Comparison of ENCODE assay signal across 11 cellular contexts in the genomic region with DNA sequence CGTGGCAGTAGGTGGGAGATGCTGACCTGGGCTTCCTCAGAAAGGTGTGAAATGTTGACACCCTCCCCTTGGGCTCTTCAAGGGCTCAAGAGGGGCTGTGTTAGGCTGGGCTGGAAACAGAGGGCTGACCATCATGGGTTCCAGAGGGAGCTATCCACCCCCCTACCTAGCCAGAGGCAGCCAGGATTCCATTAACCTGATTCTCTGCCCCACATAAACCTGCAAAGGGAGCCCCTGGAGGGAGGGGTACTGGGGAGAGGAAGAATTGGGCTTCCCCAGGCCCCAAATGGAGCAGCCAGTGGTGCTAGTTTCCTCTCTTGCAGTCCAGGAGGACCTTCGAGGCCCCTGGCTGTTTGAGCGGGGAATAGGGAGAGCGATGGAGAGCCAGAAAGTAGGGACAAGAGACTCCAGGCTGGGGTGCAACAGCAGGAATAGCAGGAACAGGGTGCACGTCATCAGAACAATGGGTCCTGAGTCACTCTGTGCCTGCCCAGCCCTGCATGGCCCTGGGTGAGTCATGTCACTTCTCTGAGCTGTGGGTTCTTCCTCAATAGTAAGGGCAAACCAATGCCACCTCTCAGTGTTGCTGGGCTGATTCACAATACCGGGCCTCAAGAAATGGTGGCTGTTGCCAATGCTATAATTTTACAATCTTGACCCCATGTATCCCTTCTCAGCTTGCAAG.
A peak's percentile ranks its signal among the peaks of the same experiment; 100 is the strongest.
DNase-seq lines count a peak whose midpoint lies in the region; ATAC-seq, FAIRE-seq and TF ChIP-seq lines count a peak whose summit lies in the region.
"Had no signal": no experiment of that assay in that cellular context is flagged by ENCODE, and none has a peak within 500 bp of the region (broad histone marks: within the 10 kb centered on the region; RNA-seq: fewer than 3 reads in every experiment).

No MANE protein-coding gene starts in this region.

- H3K9me3 ChIP-seq in A549 (no peaks in the 10 kb centered on the region), adipocyte (ENCODE audit: control insufficient read depth, low read length) (no peaks in the 10 kb centered on the region)
- H3K9me3 ChIP-seq: ascending aorta had no signal

- H3K27me3 ChIP-seq in adipocyte (replicated peaks; ENCODE audit: control insufficient read depth, insufficient read depth, low read length): peaks cover 4% of the 10 kb centered on the region
- H3K27me3 ChIP-seq: ascending aorta had no signal

- no peaks in the 10 kb centered on the region for H3K4me1 Mint-ChIP-seq in activated CD4-positive, alpha-beta T cell treated with anti-CD3 and anti-CD28 coated beads, Interleukin-2, amount 10 ng/mL, durations not matched to agents 24 days and 14 days

- TF ChIP-seq CTCF in A549 (IDR thresholded peaks at IDR 0.05): no peak
- TF ChIP-seq CTCF in HFF-Myc (IDR thresholded peaks at IDR 0.05; ENCODE audit: low read depth, low read length, missing control alignments): no peak

- POLR2A ChIA-PET in A549 (lab: Yijun Ruan, JAX): no interaction called here

- H3K36me3 ChIP-seq in adipocyte (ENCODE audit: control insufficient read depth, insufficient read depth, low read length, severe bottlenecking): no peaks in the 10 kb centered on the region
- H3K36me3 ChIP-seq: ascending aorta had no signal

- no peaks in the 10 kb centered on the region for H3K36me3 Mint-ChIP-seq in activated CD4-positive, alpha-beta T cell treated with anti-CD3 and anti-CD28 coated beads, Interleukin-2, amount 10 ng/mL, durations not matched to agents 24 days and 14 days (ENCODE audit: low read depth)

- H3K27ac ChIP-seq in A549: peak overlapping the region; percentile 78 to 94
- H3K27ac ChIP-seq: ascending aorta had no signal

- DNase-seq in A549 (ENCODE audit: low read depth in 1 of 2, low spot score in 1 of 2): peak; percentile 84 to 87
- DNase-seq in HFF-Myc (ENCODE audit: extremely low read depth, low read depth): peak; percentile 55
- DNase-seq in adipocyte (ENCODE audit: low read depth): peak; percentile 71
- DNase-seq in kidney tubule cell (ENCODE audit: low spot score): peak; percentile 96
- DNase-seq in NCI-H82 (lab: John Stamatoyannopoulos, UW): no peak
- no peak for DNase-seq in activated CD4-positive, alpha-beta T cell treated with anti-CD3 and anti-CD28 coated beads, Interleukin-2, amount 10 ng/mL, durations not matched to agents 24 days and 14 days
- DNase-seq: RPMI8226 had no signal

- no peak for TF ChIP-seq EP300 in A549 (IDR thresholded peaks at IDR 0.05)

- 17% methylated on average over 6 of the region's 6 CpGs for WGBS in A549 (ENCODE audit: missing lambda C conversion rate)

- intact Hi-C loops in activated CD4-positive, alpha-beta T cell treated with anti-CD3 and anti-CD28 coated beads, Interleukin-2, amount 10 ng/mL, durations not matched to agents 24 days and 14 days (cut with micrococcal nuclease): no loop called here

- H3K4me3 Mint-ChIP-seq in activated CD4-positive, alpha-beta T cell treated with anti-CD3 and anti-CD28 coated beads, Interleukin-2, amount 10 ng/mL, durations not matched to agents 24 days and 14 days: no peak overlapping the region

- peaks cover 59% of the 10 kb centered on the region for H3K4me1 ChIP-seq in A549
- peaks cover 18% of the 10 kb centered on the region for H3K4me1 ChIP-seq in adipocyte (ENCODE audit: control insufficient read depth, insufficient read depth, low read length)
- H3K4me1 ChIP-seq: ascending aorta had no signal

- H3K4me3 ChIP-seq in A549 (no peak overlapping the region), HFF-Myc (replicated peaks; ENCODE audit: low read depth, low read length) (no peak overlapping the region), adipocyte (ENCODE audit: low read length) (no peak overlapping the region)
- H3K4me3 ChIP-seq: ascending aorta had no signal

- TF ChIP-seq POLR2A in A549 (IDR thresholded peaks at IDR 0.05; ENCODE audit: low read length): no peak

- H3K9ac ChIP-seq in adipocyte (ENCODE audit: low read length): no peak overlapping the region

- no peaks in the 10 kb centered on the region for H3K9me3 Mint-ChIP-seq in activated CD4-positive, alpha-beta T cell treated with anti-CD3 and anti-CD28 coated beads, Interleukin-2, amount 10 ng/mL, durations not matched to agents 24 days and 14 days

- TF ChIP-seq RAD21 in A549 (conservative IDR thresholded peaks at IDR 0.05 in 1 of 2, IDR thresholded peaks at IDR 0.05 in 1 of 2): no peak

- FAIRE-seq in A549 (lab: Jason Lieb, UNC): peak; percentile 13
- FAIRE-seq: G401.6 had no signal

- ATAC-seq in A549: peak; percentile 97 to 98
- no peak for ATAC-seq in HG03045 (IDR thresholded peaks at IDR 0.05; ENCODE audit: unreplicated experiment)
- no peak for ATAC-seq in HG03342 (IDR thresholded peaks at IDR 0.05; ENCODE audit: unreplicated experiment)

- H3K27ac Mint-ChIP-seq in activated CD4-positive, alpha-beta T cell treated with anti-CD3 and anti-CD28 coated beads, Interleukin-2, amount 10 ng/mL, durations not matched to agents 24 days and 14 days: no peak overlapping the region

- no peaks in the 10 kb centered on the region for H3K27me3 Mint-ChIP-seq in activated CD4-positive, alpha-beta T cell treated with anti-CD3 and anti-CD28 coated beads, Interleukin-2, amount 10 ng/mL, durations not matched to agents 24 days and 14 days

- CTCF ChIA-PET in A549 (lab: Yijun Ruan, JAX): interaction anchor here (0.8 to 1.4 kb wide), 3 partner anchors 17 to 127 kb away, joined by 3 to 5 read pairs (median 3); no protein-coding TSS in a partner anchor

- peak overlapping the region; percentile 69 for H3K4me2 ChIP-seq in A549

TF ChIP-seq in A549, 52 proteins besides CTCF, POLR2A, EP300 and RAD21:
- TF ChIP-seq RFX5 (IDR thresholded peaks at IDR 0.05) (no peak), FOSL2 (IDR thresholded peaks at IDR 0.05) (peak; percentile 54), FOSL2 (CRISPR knock-in tag; IDR thresholded peaks at IDR 0.05) (peak; percentile 94), MAFK (IDR thresholded peaks at IDR 0.05; ENCODE audit: partially characterized antibody) (no peak), JUNB (IDR thresholded peaks at IDR 0.05) (peak; percentile 37; the same call in 1 of the 2 replicates), HEYL (CRISPR knock-in tag; IDR thresholded peaks at IDR 0.05) (no peak)
- TF ChIP-seq, protein P1, sequence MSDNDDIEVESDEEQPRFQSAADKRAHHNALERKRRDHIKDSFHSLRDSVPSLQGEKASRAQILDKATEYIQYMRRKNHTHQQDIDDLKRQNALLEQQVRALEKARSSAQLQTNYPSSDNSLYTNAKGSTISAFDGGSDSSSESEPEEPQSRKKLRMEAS (IDR thresholded peaks at IDR 0.05): 0 out of 2 replicates have a peak, but pooled peaks have one; percentile 25

Comparison
In these comparisons a context has a peak if more than half of its experiments do, and no peak if none do; other contexts are left out.
1. ATAC-seq: peak in A549 (2 of 2); none in HG03045 (single experiment) and HG03342 (single experiment).
2. DNase-seq: peak in A549 (2 of 2), HFF-Myc (single experiment), adipocyte (single experiment) and kidney tubule cell (single experiment); none in NCI-H82 (single experiment) and activated CD4-positive, alpha-beta T cell treated with anti-CD3 and anti-CD28 coated beads, Interleukin-2, amount 10 ng/mL, durations not matched to agents 24 days and 14 days (single experiment).